25 cellular contexts compared by ENCODE assay signal in genomic region chr3:169578381-169578780, GRCh38.
"Had no signal": no experiment of that assay in that cellular context is flagged by ENCODE, and none has a peak within 500 bp of the region (broad histone marks: within the 10 kb centered on the region; RNA-seq: fewer than 3 reads in every experiment).

No MANE protein-coding gene starts in this region.

- ATAC-seq: esophagus mucosa; gastrocnemius medialis; heart right ventricle; left cardiac atrium; left lung; left ventricle myocardium superior; lower lobe of right lung; mucosa of descending colon; naive thymus-derived CD8-positive, alpha-beta T cell had no signal

- H3K4me3 Mint-ChIP-seq: dendritic cell treated with granulocyte-macrophage colony-stimulating factor and Interleukin-4, amounts not matched to agents 40 ng/mL and 50 ng/mL, for 4 days; mesothelial cell of epicardium; naive B cell; naive thymus-derived CD8-positive, alpha-beta T cell had no signal

- H3K27me3 ChIP-seq: colonic mucosa, esophagus squamous epithelium, gastrocnemius medialis, heart right ventricle, left lung had no signal

- H3K36me3 ChIP-seq: colonic mucosa, esophagus squamous epithelium, gastrocnemius medialis, heart right ventricle, left lung, lower lobe of right lung had no signal

- H3K4me3 ChIP-seq: colonic mucosa, esophagus squamous epithelium, gastrocnemius medialis, heart right ventricle, left lung, lower lobe of right lung, mucosa of descending colon had no signal

- H3K4me1 ChIP-seq: colonic mucosa, gastrocnemius medialis, lower lobe of right lung had no signal

- H3K27ac ChIP-seq: colonic mucosa, epithelial cell of prostate, esophagus squamous epithelium, gastrocnemius medialis, heart right ventricle, left lung, lower lobe of right lung had no signal

- H3K36me3 Mint-ChIP-seq: mesothelial cell of epicardium; naive B cell; naive thymus-derived CD8-positive, alpha-beta T cell had no signal

- H3K4me1 Mint-ChIP-seq: naive thymus-derived CD8-positive, alpha-beta T cell had no signal

- H3K27me3 Mint-ChIP-seq: dendritic cell treated with granulocyte-macrophage colony-stimulating factor and Interleukin-4, amounts not matched to agents 40 ng/mL and 50 ng/mL, for 4 days had no signal

- H3K9me3 ChIP-seq: colonic mucosa, esophagus squamous epithelium, gastrocnemius medialis, heart right ventricle, left lung, lower lobe of right lung, mucosa of descending colon had no signal

- H3K9me3 Mint-ChIP-seq: dendritic cell treated with granulocyte-macrophage colony-stimulating factor and Interleukin-4, amounts not matched to agents 40 ng/mL and 50 ng/mL, for 4 days; mesothelial cell of epicardium; naive B cell; naive thymus-derived CD8-positive, alpha-beta T cell had no signal

- H3K27ac Mint-ChIP-seq: dendritic cell treated with granulocyte-macrophage colony-stimulating factor and Interleukin-4, amounts not matched to agents 40 ng/mL and 50 ng/mL, for 4 days; mesothelial cell of epicardium; naive B cell; naive thymus-derived CD8-positive, alpha-beta T cell had no signal

- DNase-seq: colonic mucosa; cortex of kidney; effector CD4-positive, alpha-beta T cell; effector memory CD4-positive, alpha-beta T cell; erythroblast; esophagus squamous epithelium; foreskin fibroblast; foreskin melanocyte; gastrocnemius medialis; glutamatergic neuron; head of caudate nucleus; heart right ventricle; hippocampal formation; left cardiac atrium; left lung; left ventricle myocardium superior; lower lobe of right lung; mesenchymal stem cell; mucosa of descending colon; naive B cell; naive thymus-derived CD8-positive, alpha-beta T cell had no signal
